In genomic region chr2:172791953-172792352, GRCh38 we compare ENCODE assay signal across 25 cellular contexts. TPM values are rescaled to one million over a fixed set of nuclear protein-coding genes. Genes with fewer than 3 reads are reported as not detected.
"Had no signal": no experiment of that assay in that cellular context is flagged by ENCODE, and none has a peak within 500 bp of the region (broad histone marks: within the 10 kb centered on the region; RNA-seq: fewer than 3 reads in every experiment).

No MANE protein-coding gene starts in this region.

- FAIRE-seq: kidney had no signal

- H3K27ac Mint-ChIP-seq: naive thymus-derived CD4-positive, alpha-beta T cell; nephron progenitor cell; stimulated activated naive B cell treated with anti-CD40 and anti-IgM and Interleukin-4, amounts not matched to agents 10 μg/mL and 1 μg/mL and 100 μg/mL, for 72 hours; stimulated activated naive CD8-positive, alpha-beta T cell treated with anti-CD3 and anti-CD28 coated beads, Interleukin-15, amount 100 ng/mL, for 72 hours had no signal

- H3K27ac ChIP-seq: epithelial cell of prostate, esophagus muscularis mucosa, gastrocnemius medialis, heart right ventricle, neutrophil, psoas muscle, skin epidermis, testis, tibial nerve, upper lobe of right lung, vagina had no signal

- H3K4me1 Mint-ChIP-seq: naive thymus-derived CD4-positive, alpha-beta T cell; stimulated activated naive CD8-positive, alpha-beta T cell treated with anti-CD3 and anti-CD28 coated beads, Interleukin-15, amount 100 ng/mL, for 72 hours had no signal

- H3K9me3 Mint-ChIP-seq: naive thymus-derived CD4-positive, alpha-beta T cell; stimulated activated naive B cell treated with anti-CD40 and anti-IgM and Interleukin-4, amounts not matched to agents 10 μg/mL and 1 μg/mL and 100 μg/mL, for 72 hours; stimulated activated naive CD8-positive, alpha-beta T cell treated with anti-CD3 and anti-CD28 coated beads, Interleukin-15, amount 100 ng/mL, for 72 hours had no signal

- DNase-seq: effector memory CD4-positive, alpha-beta T cell; gastrocnemius medialis; heart right ventricle; hypothalamus; kidney; left cardiac atrium; left ventricle myocardium superior; mesendoderm; naive thymus-derived CD4-positive, alpha-beta T cell; nephron progenitor cell; psoas muscle; retina; stimulated activated CD4-positive, alpha-beta T cell treated with anti-CD3 and anti-CD28 coated beads, Interleukin-2, amount 100 ng/mL, for 24 hours; stimulated activated CD4-positive, alpha-beta T cell treated with anti-CD3 and anti-CD28 coated beads, Interleukin-4, amount 100 ng/mL, for 4 hours; stimulated activated naive B cell treated with anti-CD40 and anti-IgM and Interleukin-4, amounts not matched to agents 10 μg/mL and 1 μg/mL and 100 μg/mL, for 72 hours; stimulated activated naive CD8-positive, alpha-beta T cell treated with anti-CD3 and anti-CD28 coated beads, Interleukin-15, amount 100 ng/mL, for 72 hours; testis; upper lobe of right lung had no signal

- H3K27me3 Mint-ChIP-seq: stimulated activated naive B cell treated with anti-CD40 and anti-IgM and Interleukin-4, amounts not matched to agents 10 μg/mL and 1 μg/mL and 100 μg/mL, for 72 hours; stimulated activated naive CD8-positive, alpha-beta T cell treated with anti-CD3 and anti-CD28 coated beads, Interleukin-15, amount 100 ng/mL, for 72 hours had no signal

- H3K4me3 ChIP-seq: esophagus muscularis mucosa, gastrocnemius medialis, heart right ventricle, lung, psoas muscle, skin epidermis, testis, tibial nerve, upper lobe of right lung, vagina had no signal

- H3K27me3 ChIP-seq: esophagus muscularis mucosa, gastrocnemius medialis, heart right ventricle, neutrophil, testis, tibial nerve, upper lobe of right lung, vagina had no signal

- H3K4me1 ChIP-seq: esophagus muscularis mucosa, gastrocnemius medialis, psoas muscle, testis, tibial nerve, upper lobe of right lung, vagina had no signal

- H3K36me3 ChIP-seq: esophagus muscularis mucosa, gastrocnemius medialis, heart right ventricle, neutrophil, tibial nerve, upper lobe of right lung, vagina had no signal

- H3K36me3 Mint-ChIP-seq: stimulated activated naive B cell treated with anti-CD40 and anti-IgM and Interleukin-4, amounts not matched to agents 10 μg/mL and 1 μg/mL and 100 μg/mL, for 72 hours had no signal

- H3K9me3 ChIP-seq: esophagus muscularis mucosa, gastrocnemius medialis, heart right ventricle, neutrophil, psoas muscle, testis, tibial nerve, upper lobe of right lung, vagina had no signal

- H3K4me3 Mint-ChIP-seq: naive thymus-derived CD4-positive, alpha-beta T cell; nephron progenitor cell; stimulated activated naive B cell treated with anti-CD40 and anti-IgM and Interleukin-4, amounts not matched to agents 10 μg/mL and 1 μg/mL and 100 μg/mL, for 72 hours; stimulated activated naive CD8-positive, alpha-beta T cell treated with anti-CD3 and anti-CD28 coated beads, Interleukin-15, amount 100 ng/mL, for 72 hours had no signal

RNA-seq across cellular contexts. Expression of gene RAPGEF4, which starts 56.3 kb away (rescaled TPM):
- polyA plus RNA-seq: naive thymus-derived CD4-positive, alpha-beta T cell had no signal
